Comparison of ENCODE assay signal across 8 cellular contexts in genomic region chr5:181187500-181188213, GRCh38. TPM values are rescaled to one million over a fixed set of nuclear protein-coding genes. Genes with fewer than 3 reads are reported as not detected.
DNase-seq lines count a peak whose midpoint lies in the region; ATAC-seq and TF ChIP-seq lines count a peak whose summit lies in the region.

No MANE protein-coding gene starts in this region.

- H3K27ac Mint-ChIP-seq in dendritic cell treated with granulocyte-macrophage colony-stimulating factor and Interleukin-4, amounts not matched to agents 40 ng/mL and 50 ng/mL, for 4 days = peak overlapping the region; percentile 99
- H3K27ac Mint-ChIP-seq in stimulated activated memory B cell treated with anti-CD40 and anti-IgM and Interleukin-4, amounts not matched to agents 10 μg/mL and 1 μg/mL and 100 μg/mL, for 72 hours = peak overlapping the region; percentile 99

- no peaks in the 10 kb centered on the region for H3K9me3 Mint-ChIP-seq in dendritic cell treated with granulocyte-macrophage colony-stimulating factor and Interleukin-4, amounts not matched to agents 40 ng/mL and 50 ng/mL, for 4 days
- H3K9me3 Mint-ChIP-seq in stimulated activated memory B cell treated with anti-CD40 and anti-IgM and Interleukin-4, amounts not matched to agents 10 μg/mL and 1 μg/mL and 100 μg/mL, for 72 hours = peaks cover 3% of the 10 kb centered on the region

- H3K4me3 Mint-ChIP-seq in dendritic cell treated with granulocyte-macrophage colony-stimulating factor and Interleukin-4, amounts not matched to agents 40 ng/mL and 50 ng/mL, for 4 days = peak overlapping the region; percentile 99
- peak overlapping the region; percentile 89 for H3K4me3 Mint-ChIP-seq in stimulated activated memory B cell treated with anti-CD40 and anti-IgM and Interleukin-4, amounts not matched to agents 10 μg/mL and 1 μg/mL and 100 μg/mL, for 72 hours

- intact Hi-C loops in dendritic cell treated with granulocyte-macrophage colony-stimulating factor and Interleukin-4, amounts not matched to agents 40 ng/mL and 50 ng/mL, for 4 days (cut with micrococcal nuclease) = loop anchor here (5.0 kb wide), 1 partner anchor 75 kb away; the partner anchor contains the start of gene TRIM52

- peaks cover 66% of the 10 kb centered on the region for H3K4me1 Mint-ChIP-seq in dendritic cell treated with granulocyte-macrophage colony-stimulating factor and Interleukin-4, amounts not matched to agents 40 ng/mL and 50 ng/mL, for 4 days (ENCODE audit: low read depth)
- H3K4me1 Mint-ChIP-seq in stimulated activated memory B cell treated with anti-CD40 and anti-IgM and Interleukin-4, amounts not matched to agents 10 μg/mL and 1 μg/mL and 100 μg/mL, for 72 hours = peaks cover 78% of the 10 kb centered on the region

- in situ Hi-C loops in SK-MEL-5 (cut with HindIII; ENCODE audit: low pct_unique_long_range_greater_than_20kb, low sequenced_read_pairs) = no loop called here

- DNase-seq in GM10266 (ENCODE audit: extremely low spot score) (peak; percentile 73), SK-MEL-5 (ENCODE audit: low read depth, low spot score) (peak; percentile 90), lung microvascular endothelial cell (ENCODE audit: low read depth in 2 of 2) (peak; percentile 79 to 84), NOMO-1 treated with DMSO at 0.1 percent for 48 hours (lab: John Stamatoyannopoulos, UW; ENCODE audit: unreplicated experiment) (no peak)
- DNase-seq in stimulated activated naive CD4-positive, alpha-beta T cell (lab: John Stamatoyannopoulos, UW) = no peak

- peaks cover 34% of the 10 kb centered on the region for H3K27me3 Mint-ChIP-seq in dendritic cell treated with granulocyte-macrophage colony-stimulating factor and Interleukin-4, amounts not matched to agents 40 ng/mL and 50 ng/mL, for 4 days
- no peaks in the 10 kb centered on the region for H3K27me3 Mint-ChIP-seq in stimulated activated memory B cell treated with anti-CD40 and anti-IgM and Interleukin-4, amounts not matched to agents 10 μg/mL and 1 μg/mL and 100 μg/mL, for 72 hours

- no peak for ATAC-seq in stimulated activated memory B cell treated with anti-CD40 and anti-IgM and Interleukin-4, amounts not matched to agents 10 μg/mL and 1 μg/mL and 100 μg/mL, for 72 hours
- no peak for ATAC-seq in GM21528 (IDR thresholded peaks at IDR 0.05; ENCODE audit: low FRiP score, unreplicated experiment)

- H3K36me3 Mint-ChIP-seq in dendritic cell treated with granulocyte-macrophage colony-stimulating factor and Interleukin-4, amounts not matched to agents 40 ng/mL and 50 ng/mL, for 4 days (ENCODE audit: low read depth) = peaks cover 43% of the 10 kb centered on the region
- H3K36me3 Mint-ChIP-seq in stimulated activated memory B cell treated with anti-CD40 and anti-IgM and Interleukin-4, amounts not matched to agents 10 μg/mL and 1 μg/mL and 100 μg/mL, for 72 hours = peaks cover 6% of the 10 kb centered on the region

- TF ChIP-seq CTCF in GM10266 (IDR thresholded peaks at IDR 0.05; ENCODE audit: control insufficient read depth, insufficient read depth, low read depth, missing control alignments) = peak; percentile 14

RNA-seq across cellular contexts. Expression of gene TRIM7, which starts 17.3 kb away (rescaled TPM):
- 4.1 and 6.8 TPM in 2 replicates for total RNA-seq in SK-MEL-5 (2014; rRNA removed; shearing (Covaris generic))
- polyA plus RNA-seq in SK-MEL-5 (2015; cell fraction: cytosol; rRNA removed) = 2.5 and 3.3 TPM in 2 replicates
- polyA plus RNA-seq in SK-MEL-5 (2015; cell fraction: nucleus; rRNA removed) = 1.7 and 3.6 TPM in 2 replicates
- 0.99 and 4.6 TPM in 2 replicates for total RNA-seq in lung microvascular endothelial cell

RNA-seq across cellular contexts. Expression of gene TRIM41, which starts 35.4 kb away (rescaled TPM):
- 14.4 and 17.9 TPM in 2 replicates for total RNA-seq in SK-MEL-5 (2014; rRNA removed; shearing (Covaris generic))
- polyA plus RNA-seq in SK-MEL-5 (2015; cell fraction: cytosol; rRNA removed) = 18.4 and 18.7 TPM in 2 replicates
- 56.1 and 57.5 TPM in 2 replicates for polyA plus RNA-seq in SK-MEL-5 (2015; cell fraction: nucleus; rRNA removed)
- total RNA-seq in lung microvascular endothelial cell = 6.1 and 10.3 TPM in 2 replicates

RNA-seq across cellular contexts. Expression of gene OR2V2, which starts 40.3 kb away (rescaled TPM):
- not detected in 2 replicates for total RNA-seq in SK-MEL-5 (2014; rRNA removed; shearing (Covaris generic))
- polyA plus RNA-seq in SK-MEL-5 (2015; cell fraction: cytosol; rRNA removed) = not detected in 2 replicates
- not detected in 2 replicates for polyA plus RNA-seq in SK-MEL-5 (2015; cell fraction: nucleus; rRNA removed)
- total RNA-seq in lung microvascular endothelial cell = not detected in 2 replicates

RNA-seq across cellular contexts. Expression of gene RACK1, which starts 56.0 kb away (rescaled TPM):
- total RNA-seq in SK-MEL-5 (2014; rRNA removed; shearing (Covaris generic)) = 4,033 and 4,118 TPM in 2 replicates
- 3,054 and 3,080 TPM in 2 replicates for polyA plus RNA-seq in SK-MEL-5 (2015; cell fraction: cytosol; rRNA removed)
- polyA plus RNA-seq in SK-MEL-5 (2015; cell fraction: nucleus; rRNA removed) = 1,330 and 1,541 TPM in 2 replicates
- total RNA-seq in lung microvascular endothelial cell = 4,616 and 5,265 TPM in 2 replicates

RNA-seq across cellular contexts. Expression of gene OR2V1, which starts 56.7 kb away (rescaled TPM):
- not detected in 2 replicates for total RNA-seq in SK-MEL-5 (2014; rRNA removed; shearing (Covaris generic))
- not detected in 2 replicates for polyA plus RNA-seq in SK-MEL-5 (2015; cell fraction: cytosol; rRNA removed)
- not detected in 2 replicates for polyA plus RNA-seq in SK-MEL-5 (2015; cell fraction: nucleus; rRNA removed)
- total RNA-seq in lung microvascular endothelial cell = not detected in 2 replicates

Comparison
In these comparisons a context has a peak if more than half of its experiments do, and no peak if none do; other contexts are left out.
1. DNase-seq: peak in GM10266 (single experiment), SK-MEL-5 (single experiment) and lung microvascular endothelial cell (2 of 2); none in NOMO-1 treated with DMSO at 0.1 percent for 48 hours (single experiment) and stimulated activated naive CD4-positive, alpha-beta T cell (0 of 6).